1 cellular context compared by ENCODE assay signal in genomic region chr1:156693858-156694562, GRCh38.
A peak's percentile ranks its signal among the peaks of the same experiment; 100 is the strongest.
TF ChIP-seq lines count a peak whose summit lies in the region.

No MANE protein-coding gene starts in this region.

TF ChIP-seq in K562, 482 proteins besides CTCF, POLR2A, EP300 and RAD21 (continued from another document and continues in another):
- peak; percentile 76 for TF ChIP-seq ATF7 (IDR thresholded peaks at IDR 0.05)
- 0 out of 2 replicates have a peak, but pooled peaks have one; percentile 21 for TF ChIP-seq ZBTB34 (CRISPR knock-in tag; IDR thresholded peaks at IDR 0.05)
- TF ChIP-seq ZNF398 (CRISPR knock-in tag; IDR thresholded peaks at IDR 0.05), result no peak
- no peak for TF ChIP-seq FOXJ3 (CRISPR knock-in tag; IDR thresholded peaks at IDR 0.05)
- TF ChIP-seq SNIP1 (IDR thresholded peaks at IDR 0.05; ENCODE audit: low read depth), result no peak
- peak; percentile 30; the same call in 1 of the 2 replicates for TF ChIP-seq GABPA (tag; conservative IDR thresholded peaks at IDR 0.05; ENCODE audit: low read depth)
- no peak for TF ChIP-seq RBM39 (optimal IDR thresholded peaks at IDR 0.05; ENCODE audit: low read depth, low read length)
- TF ChIP-seq HOXB6 (CRISPR knock-in tag; IDR thresholded peaks at IDR 0.05; ENCODE audit: borderline replicate concordance), result no peak
- TF ChIP-seq HDAC3 (IDR thresholded peaks at IDR 0.05; ENCODE audit: borderline replicate concordance, partially characterized antibody), result no peak
- no peak for TF ChIP-seq POLR3A (IDR thresholded peaks at IDR 0.05; ENCODE audit: borderline replicate concordance, extremely low read depth, insufficient read depth, insufficient read length)
- no peak for TF ChIP-seq LARP7 (IDR thresholded peaks at IDR 0.05)
- no peak; a peak in 1 of 3 replicates for TF ChIP-seq CBX3 (IDR thresholded peaks at IDR 0.05; ENCODE audit: borderline replicate concordance in 1 of 2, low read length in 2 of 2)
- TF ChIP-seq KLF1 (tag; IDR thresholded peaks at IDR 0.05), result peak; percentile 27; the same call in 1 of the 2 replicates
- TF ChIP-seq NR2F6 (CRISPR knock-in tag; IDR thresholded peaks at IDR 0.05), result no peak
- TF ChIP-seq ARID3B (CRISPR knock-in tag; IDR thresholded peaks at IDR 0.05; ENCODE audit: borderline replicate concordance), result no peak
- no peak for TF ChIP-seq ZBTB12 (CRISPR knock-in tag; IDR thresholded peaks at IDR 0.05)
- peak; percentile 52; the same call in 1 of the 2 replicates for TF ChIP-seq RFX7 (CRISPR knock-in tag; IDR thresholded peaks at IDR 0.05)
- TF ChIP-seq U2AF1 (optimal IDR thresholded peaks at IDR 0.05; ENCODE audit: low read depth, low read length), result no peak
- TF ChIP-seq MEF2D (tag; conservative IDR thresholded peaks at IDR 0.05; ENCODE audit: low read depth), result peak; percentile 74
- TF ChIP-seq SMARCB1 (IDR thresholded peaks at IDR 0.05; ENCODE audit: insufficient read length, low read depth), result no peak
- no peak for TF ChIP-seq ZNF24 (IDR thresholded peaks at IDR 0.05)
- peak; percentile 48; the same call in 1 of the 2 replicates for TF ChIP-seq MTF1 (CRISPR knock-in tag; IDR thresholded peaks at IDR 0.05; ENCODE audit: borderline replicate concordance)
- no peak for TF ChIP-seq HDGF (IDR thresholded peaks at IDR 0.05)
- no peak; the same call in 1 of the 2 replicates for TF ChIP-seq POLR2AphosphoS5 (IDR thresholded peaks at IDR 0.05; ENCODE audit: control insufficient read depth, insufficient read depth, low read depth, low read length)
- TF ChIP-seq PTBP1 (IDR thresholded peaks at IDR 0.05; ENCODE audit: low read depth, low read length), result no peak
- TF ChIP-seq, protein P1, sequence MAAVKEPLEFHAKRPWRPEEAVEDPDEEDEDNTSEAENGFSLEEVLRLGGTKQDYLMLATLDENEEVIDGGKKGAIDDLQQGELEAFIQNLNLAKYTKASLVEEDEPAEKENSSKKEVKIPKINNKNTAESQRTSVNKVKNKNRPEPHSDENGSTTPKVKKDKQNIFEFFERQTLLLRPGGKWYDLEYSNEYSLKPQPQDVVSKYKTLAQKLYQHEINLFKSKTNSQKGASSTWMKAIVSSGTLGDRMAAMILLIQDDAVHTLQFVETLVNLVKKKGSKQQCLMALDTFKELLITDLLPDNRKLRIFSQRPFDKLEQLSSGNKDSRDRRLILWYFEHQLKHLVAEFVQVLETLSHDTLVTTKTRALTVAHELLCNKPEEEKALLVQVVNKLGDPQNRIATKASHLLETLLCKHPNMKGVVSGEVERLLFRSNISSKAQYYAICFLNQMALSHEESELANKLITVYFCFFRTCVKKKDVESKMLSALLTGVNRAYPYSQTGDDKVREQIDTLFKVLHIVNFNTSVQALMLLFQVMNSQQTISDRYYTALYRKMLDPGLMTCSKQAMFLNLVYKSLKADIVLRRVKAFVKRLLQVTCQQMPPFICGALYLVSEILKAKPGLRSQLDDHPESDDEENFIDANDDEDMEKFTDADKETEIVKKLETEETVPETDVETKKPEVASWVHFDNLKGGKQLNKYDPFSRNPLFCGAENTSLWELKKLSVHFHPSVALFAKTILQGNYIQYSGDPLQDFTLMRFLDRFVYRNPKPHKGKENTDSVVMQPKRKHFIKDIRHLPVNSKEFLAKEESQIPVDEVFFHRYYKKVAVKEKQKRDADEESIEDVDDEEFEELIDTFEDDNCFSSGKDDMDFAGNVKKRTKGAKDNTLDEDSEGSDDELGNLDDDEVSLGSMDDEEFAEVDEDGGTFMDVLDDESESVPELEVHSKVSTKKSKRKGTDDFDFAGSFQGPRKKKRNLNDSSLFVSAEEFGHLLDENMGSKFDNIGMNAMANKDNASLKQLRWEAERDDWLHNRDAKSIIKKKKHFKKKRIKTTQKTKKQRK (IDR thresholded peaks at IDR 0.05; ENCODE audit: borderline replicate concordance, low read depth, low read length), result no peak
- peak; percentile 44; the same call in 1 of the 2 replicates for TF ChIP-seq ZNF12 (CRISPR knock-in tag; IDR thresholded peaks at IDR 0.05)
- no peak for TF ChIP-seq ZC3H8 (IDR thresholded peaks at IDR 0.05)
- TF ChIP-seq, protein P2, sequence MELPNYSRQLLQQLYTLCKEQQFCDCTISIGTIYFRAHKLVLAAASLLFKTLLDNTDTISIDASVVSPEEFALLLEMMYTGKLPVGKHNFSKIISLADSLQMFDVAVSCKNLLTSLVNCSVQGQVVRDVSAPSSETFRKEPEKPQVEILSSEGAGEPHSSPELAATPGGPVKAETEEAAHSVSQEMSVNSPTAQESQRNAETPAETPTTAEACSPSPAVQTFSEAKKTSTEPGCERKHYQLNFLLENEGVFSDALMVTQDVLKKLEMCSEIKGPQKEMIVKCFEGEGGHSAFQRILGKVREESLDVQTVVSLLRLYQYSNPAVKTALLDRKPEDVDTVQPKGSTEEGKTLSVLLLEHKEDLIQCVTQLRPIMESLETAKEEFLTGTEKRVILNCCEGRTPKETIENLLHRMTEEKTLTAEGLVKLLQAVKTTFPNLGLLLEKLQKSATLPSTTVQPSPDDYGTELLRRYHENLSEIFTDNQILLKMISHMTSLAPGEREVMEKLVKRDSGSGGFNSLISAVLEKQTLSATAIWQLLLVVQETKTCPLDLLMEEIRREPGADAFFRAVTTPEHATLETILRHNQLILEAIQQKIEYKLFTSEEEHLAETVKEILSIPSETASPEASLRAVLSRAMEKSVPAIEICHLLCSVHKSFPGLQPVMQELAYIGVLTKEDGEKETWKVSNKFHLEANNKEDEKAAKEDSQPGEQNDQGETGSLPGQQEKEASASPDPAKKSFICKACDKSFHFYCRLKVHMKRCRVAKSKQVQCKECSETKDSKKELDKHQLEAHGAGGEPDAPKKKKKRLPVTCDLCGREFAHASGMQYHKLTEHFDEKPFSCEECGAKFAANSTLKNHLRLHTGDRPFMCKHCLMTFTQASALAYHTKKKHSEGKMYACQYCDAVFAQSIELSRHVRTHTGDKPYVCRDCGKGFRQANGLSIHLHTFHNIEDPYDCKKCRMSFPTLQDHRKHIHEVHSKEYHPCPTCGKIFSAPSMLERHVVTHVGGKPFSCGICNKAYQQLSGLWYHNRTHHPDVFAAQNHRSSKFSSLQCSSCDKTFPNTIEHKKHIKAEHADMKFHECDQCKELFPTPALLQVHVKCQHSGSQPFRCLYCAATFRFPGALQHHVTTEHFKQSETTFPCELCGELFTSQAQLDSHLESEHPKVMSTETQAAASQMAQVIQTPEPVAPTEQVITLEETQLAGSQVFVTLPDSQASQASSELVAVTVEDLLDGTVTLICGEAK (IDR thresholded peaks at IDR 0.05), result no peak
- TF ChIP-seq, protein P2 (CRISPR knock-in tag; IDR thresholded peaks at IDR 0.05), result no peak
- TF ChIP-seq ZBTB43 (CRISPR knock-in tag; IDR thresholded peaks at IDR 0.05), result no peak
- TF ChIP-seq POLR2H (tag; IDR thresholded peaks at IDR 0.05; ENCODE audit: low read depth), result no peak
- no peak for TF ChIP-seq ZNF133 (CRISPR knock-in tag; IDR thresholded peaks at IDR 0.05)
- TF ChIP-seq HMG20B (CRISPR knock-in tag; IDR thresholded peaks at IDR 0.05), result no peak
- no peak for TF ChIP-seq FOXJ2 (tag; IDR thresholded peaks at IDR 0.05)
- no peak for TF ChIP-seq TFAM (CRISPR knock-in tag; conservative IDR thresholded peaks at IDR 0.05)
- no peak for TF ChIP-seq BRF1 (IDR thresholded peaks at IDR 0.05; ENCODE audit: borderline replicate concordance, extremely low read depth, insufficient read length)
- no peak for TF ChIP-seq MTA1 (IDR thresholded peaks at IDR 0.05; ENCODE audit: borderline replicate concordance)
